ENCODE assay signal across 8 cellular contexts in the genomic region with DNA sequence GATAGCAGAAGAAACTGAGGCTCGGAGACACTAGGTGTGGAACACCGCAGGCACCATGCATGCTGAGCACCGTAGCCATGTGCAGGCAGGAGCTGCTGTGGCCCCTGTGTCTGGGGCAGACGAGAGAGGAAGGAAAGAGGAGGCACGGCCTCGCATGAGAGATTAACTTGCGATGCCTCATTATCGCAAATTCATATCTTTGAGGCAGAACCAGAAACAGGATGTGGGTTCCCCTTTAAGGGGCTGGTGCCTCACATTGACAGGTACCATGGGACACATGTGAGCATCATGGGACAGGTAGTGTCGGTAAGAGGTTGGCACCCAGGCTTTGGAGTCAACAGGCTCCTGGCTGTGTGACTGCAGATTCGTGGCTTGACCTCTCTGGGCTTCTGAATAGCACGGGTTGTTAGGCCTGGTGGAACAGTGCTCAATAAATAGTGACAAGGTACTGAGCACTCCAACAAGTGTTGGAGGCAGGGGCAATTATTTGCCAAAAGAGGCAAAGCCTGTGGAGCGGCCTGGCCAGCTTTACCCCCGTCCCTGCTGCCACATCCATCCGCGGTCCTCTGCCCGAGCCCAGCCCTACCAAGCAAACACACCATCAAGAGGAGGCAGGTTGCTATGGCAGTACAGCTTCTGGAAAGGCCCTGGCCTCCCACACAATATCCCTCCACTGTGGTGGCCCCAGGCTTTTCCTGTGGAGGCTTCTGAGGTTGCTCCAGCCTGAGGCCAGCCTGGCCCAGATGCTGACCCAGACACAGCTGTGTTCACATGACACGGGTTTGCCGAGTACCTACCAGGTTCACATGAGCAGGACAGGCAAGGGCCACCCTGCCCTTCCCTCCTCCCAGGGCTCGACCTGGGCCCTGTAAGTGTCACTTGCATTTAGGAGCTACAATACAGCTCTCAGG. TPM values are rescaled to one million over a fixed set of nuclear protein-coding genes. Genes with fewer than 3 reads are reported as not detected.
DNase-seq lines count a peak whose midpoint lies in the region; ATAC-seq and TF ChIP-seq lines count a peak whose summit lies in the region.

No MANE protein-coding gene starts in this region.

- CTCF ChIA-PET in PC-9 (lab: Charles Lee) = interaction anchor here (1.0 to 1.4 kb wide), 3 partner anchors 8 to 91 kb away, joined by 3 read pairs; no protein-coding TSS in a partner anchor

- no peak overlapping the region for H3K4me2 ChIP-seq in PC-9

- H3F3A ChIP-seq in PC-9 (ENCODE audit: insufficient read depth, low read depth) = peaks cover 16% of the 10 kb centered on the region; the same call in 1 of the 2 replicates

- H3K27ac Mint-ChIP-seq in stimulated activated memory B cell treated with anti-CD40 and anti-IgM and Interleukin-4, amounts not matched to agents 10 μg/mL and 1 μg/mL and 100 μg/mL, for 72 hours = peak overlapping the region; percentile 93

- no peaks in the 10 kb centered on the region for H3K36me3 Mint-ChIP-seq in stimulated activated memory B cell treated with anti-CD40 and anti-IgM and Interleukin-4, amounts not matched to agents 10 μg/mL and 1 μg/mL and 100 μg/mL, for 72 hours

- H3K36me3 ChIP-seq in PC-9 (ENCODE audit: low read depth) = no peaks in the 10 kb centered on the region

- H3K27ac ChIP-seq in PC-9 = no peak overlapping the region

- H4K20me1 ChIP-seq in PC-9 (ENCODE audit: insufficient read depth) = no peaks in the 10 kb centered on the region

- ATAC-seq in HG03565 (IDR thresholded peaks at IDR 0.05; ENCODE audit: unreplicated experiment) (peak; percentile 33), left lobe of liver (peak; percentile 16)
- ATAC-seq in stimulated activated memory B cell treated with anti-CD40 and anti-IgM and Interleukin-4, amounts not matched to agents 10 μg/mL and 1 μg/mL and 100 μg/mL, for 72 hours = peak; percentile 93

- no peak for TF ChIP-seq CTCF in GM10266 (IDR thresholded peaks at IDR 0.05; ENCODE audit: control insufficient read depth, insufficient read depth, low read depth, missing control alignments)
- TF ChIP-seq CTCF in PC-9 (conservative IDR thresholded peaks at IDR 0.05) = no peak

- no peak overlapping the region for H3K4me3 ChIP-seq in PC-9

- H3K79me2 ChIP-seq in PC-9 (ENCODE audit: low read depth) = no peaks in the 10 kb centered on the region

- no peak overlapping the region for H2AFZ ChIP-seq in PC-9

- no TSS peak for BruUV-seq in PC-9 (replicated peaks; lab: Mats Ljungman, UMichigan)

- no peaks in the 10 kb centered on the region for H3K27me3 ChIP-seq in PC-9 (ENCODE audit: insufficient read depth, low read depth)

- H3K4me1 ChIP-seq in PC-9 (replicated peaks; ENCODE audit: insufficient read depth) = peaks cover 6% of the 10 kb centered on the region; the same call in 1 of the 2 replicates

- intact Hi-C loops in PC-9 (cut with micrococcal nuclease; ENCODE audit: unreplicated experiment) = no loop called here

- peaks cover 78% of the 10 kb centered on the region for H3K4me1 Mint-ChIP-seq in stimulated activated memory B cell treated with anti-CD40 and anti-IgM and Interleukin-4, amounts not matched to agents 10 μg/mL and 1 μg/mL and 100 μg/mL, for 72 hours

- H3K4me3 Mint-ChIP-seq in stimulated activated memory B cell treated with anti-CD40 and anti-IgM and Interleukin-4, amounts not matched to agents 10 μg/mL and 1 μg/mL and 100 μg/mL, for 72 hours = peak overlapping the region; percentile 55

- no peaks in the 10 kb centered on the region for H3K9me3 ChIP-seq in PC-9 (ENCODE audit: insufficient read depth, low read depth)

- POLR2A ChIA-PET in PC-9 (lab: Charles Lee; ENCODE audit: unreplicated experiment) = no interaction called here

- H3K9me3 Mint-ChIP-seq in stimulated activated memory B cell treated with anti-CD40 and anti-IgM and Interleukin-4, amounts not matched to agents 10 μg/mL and 1 μg/mL and 100 μg/mL, for 72 hours = no peaks in the 10 kb centered on the region

- H3K9me2 ChIP-seq in PC-9 (ENCODE audit: insufficient read depth) = no peaks in the 10 kb centered on the region

- DNase-seq in GM10266 (ENCODE audit: extremely low spot score) (peak; percentile 42), left lobe of liver (ENCODE audit: low spot score) (no peak), cerebellar cortex (ENCODE audit: low spot score) (no peak), PC-9 (no peak), GM19240 (ENCODE audit: insufficient read length, low spot score) (no peak)
- peak; percentile 85 for DNase-seq in activated CD8-positive, alpha-beta memory T cell treated with anti-CD3 and anti-CD28 coated beads for 24 hours

- H3K27me3 Mint-ChIP-seq in stimulated activated memory B cell treated with anti-CD40 and anti-IgM and Interleukin-4, amounts not matched to agents 10 μg/mL and 1 μg/mL and 100 μg/mL, for 72 hours = no peaks in the 10 kb centered on the region

RNA-seq across cellular contexts. Expression of gene NAIF1, which starts 40.6 kb away (rescaled TPM):
- total RNA-seq in left lobe of liver (6.3 TPM), PC-9 (2021) (16.1 and 17.3 TPM in 2 replicates)

RNA-seq across cellular contexts. Expression of gene SLC25A25, which starts 41.5 kb away (rescaled TPM):
- total RNA-seq in left lobe of liver (76.9 TPM), PC-9 (2021) (11.7 and 13.4 TPM in 2 replicates)

RNA-seq across cellular contexts. Expression of gene EEIG1, which starts 45.7 kb away (rescaled TPM):
- total RNA-seq in left lobe of liver (42.5 TPM), PC-9 (2021) (176 and 208 TPM in 2 replicates)

Comparison
In these comparisons a context has a peak if more than half of its experiments do, and no peak if none do; other contexts are left out.
1. DNase-seq: peak in GM10266 (single experiment) and activated CD8-positive, alpha-beta memory T cell treated with anti-CD3 and anti-CD28 coated beads for 24 hours (single experiment); none in left lobe of liver (single experiment), cerebellar cortex (single experiment), PC-9 (0 of 2) and GM19240 (single experiment).
2. ATAC-seq: peak in every context shown above with its lines; median percentile 93 in stimulated activated memory B cell treated with anti-CD40 and anti-IgM and Interleukin-4, amounts not matched to agents 10 μg/mL and 1 μg/mL and 100 μg/mL, for 72 hours; 33 in HG03565; 16 in left lobe of liver.